Comparison of ENCODE assay signal across 7 cellular contexts in the genomic region with DNA sequence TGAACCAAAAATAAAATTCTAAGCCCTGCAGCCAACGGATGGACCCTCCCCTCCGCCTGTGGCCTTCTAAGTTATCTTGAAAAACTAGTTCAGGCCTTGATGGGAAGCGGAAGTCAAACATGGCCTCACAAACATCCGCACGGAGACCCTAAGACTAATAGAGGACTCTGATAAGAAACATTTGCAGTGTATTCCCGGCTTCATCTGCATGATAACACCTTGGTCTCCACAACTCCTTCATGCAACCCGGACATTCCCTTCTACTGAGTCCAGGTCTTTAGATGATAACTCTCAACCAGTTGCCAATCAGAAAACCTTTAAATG. TPM values are rescaled to one million over a fixed set of nuclear protein-coding genes. Genes with fewer than 3 reads are reported as not detected.
DNase-seq lines count a peak whose midpoint lies in the region; ATAC-seq and TF ChIP-seq lines count a peak whose summit lies in the region.

No MANE protein-coding gene starts in this region.

- ATAC-seq in GM18909 (IDR thresholded peaks at IDR 0.05; ENCODE audit: poor library complexity, unreplicated experiment) (peak; percentile 4), body of pancreas (peak; percentile 1), HG02678 (IDR thresholded peaks at IDR 0.05; ENCODE audit: unreplicated experiment) (no peak)

- H3K27me3 ChIP-seq in HUES6 (ENCODE audit: control insufficient read depth, insufficient read depth, low read length), result 0 out of 2 replicates have a peak, but pooled peaks cover 5% of the 10 kb centered on the region
- no peaks in the 10 kb centered on the region for H3K27me3 ChIP-seq in body of pancreas
- H3K27me3 ChIP-seq in uterus, result no peaks in the 10 kb centered on the region

- DNase-seq in body of pancreas (peak in 1 of 4 donors; percentile 54), medulla oblongata (ENCODE audit: extremely low spot score) (peak; percentile 27), uterus (peak in 1 of 2 donors; percentile 31), hippocampal formation (lab: John Stamatoyannopoulos, UW) (no peak)

- H3K9ac ChIP-seq in HUES6 (ENCODE audit: low read length), result peak overlapping the region; percentile 84

- H3K27ac ChIP-seq in HUES6 (ENCODE audit: low read depth, low read length) (peak overlapping the region; percentile 20; the same call in 1 of the 2 replicates), body of pancreas (peak overlapping the region; percentile 98 to 99 (median 98)), uterus (peak overlapping the region; percentile 97 to 99)

- TF ChIP-seq CTCF in body of pancreas (IDR thresholded peaks at IDR 0.05), result no peak
- no peak for TF ChIP-seq CTCF in uterus (IDR thresholded peaks at IDR 0.05)

- TF ChIP-seq POLR2A in body of pancreas (IDR thresholded peaks at IDR 0.05), result no peak
- TF ChIP-seq POLR2A in uterus (IDR thresholded peaks at IDR 0.05), result no peak

- intact Hi-C loops in body of pancreas (cut with DNase I) (no loop called here), uterus (cut with DNase I; ENCODE audit: low total_unique reads) (loop anchor here (2.0 kb wide), 1 partner anchor 41 kb away; no protein-coding TSS in a partner anchor)

- H3K4me1 ChIP-seq in HUES6 (ENCODE audit: control insufficient read depth, insufficient read depth, low read length) (peaks cover 23% of the 10 kb centered on the region), body of pancreas (peaks cover 51% of the 10 kb centered on the region), uterus (peaks cover 0 to 9% of the 10 kb centered on the region in 2 donors)

- H3K9me3 ChIP-seq in HUES6 (ENCODE audit: control insufficient read depth, insufficient read depth, low read depth, low read length) (no peaks in the 10 kb centered on the region), body of pancreas (no peaks in the 10 kb centered on the region), uterus (no peaks in the 10 kb centered on the region)

- H3K4me3 ChIP-seq in HUES6 (ENCODE audit: low read depth, low read length) (peak overlapping the region; percentile 84), body of pancreas (no peak overlapping the region), uterus (peak overlapping the region; percentile 44 to 94)

- WGBS in body of pancreas, 2 donors, result 10 to 13% methylated on average over 7 of the region's 7 CpGs

- no peaks in the 10 kb centered on the region for H3K36me3 ChIP-seq in HUES6 (ENCODE audit: control insufficient read depth, insufficient read depth, low read length)
- no peaks in the 10 kb centered on the region for H3K36me3 ChIP-seq in body of pancreas (replicated peaks in 1 of 2; ENCODE audit: insufficient read depth in 1 of 2, low read depth in 2 of 2)
- no peaks in the 10 kb centered on the region for H3K36me3 ChIP-seq in uterus

RNA-seq across cellular contexts. Expression of a gene that starts 0.8 kb away (rescaled TPM):
- total RNA-seq in body of pancreas (100 to 1,000 TPM in 1 of 2 donors, 10 to 100 TPM in 1; 93.6 to 112 TPM), uterus (10 to 100 TPM; 38.2 to 83.9 (median 50.0) TPM)

Comparison
In these comparisons a context has a peak if more than half of its experiments do, and no peak if none do; other contexts are left out.
1. H3K27ac ChIP-seq: peak in every context shown above with its lines; median percentile 98 in body of pancreas; 98 in uterus; 20 in HUES6.
2. H3K4me3 ChIP-seq: peak in HUES6 (single experiment) and uterus (2 of 2); none in body of pancreas (0 of 2).